8 cellular contexts compared by ENCODE assay signal in the genomic region with DNA sequence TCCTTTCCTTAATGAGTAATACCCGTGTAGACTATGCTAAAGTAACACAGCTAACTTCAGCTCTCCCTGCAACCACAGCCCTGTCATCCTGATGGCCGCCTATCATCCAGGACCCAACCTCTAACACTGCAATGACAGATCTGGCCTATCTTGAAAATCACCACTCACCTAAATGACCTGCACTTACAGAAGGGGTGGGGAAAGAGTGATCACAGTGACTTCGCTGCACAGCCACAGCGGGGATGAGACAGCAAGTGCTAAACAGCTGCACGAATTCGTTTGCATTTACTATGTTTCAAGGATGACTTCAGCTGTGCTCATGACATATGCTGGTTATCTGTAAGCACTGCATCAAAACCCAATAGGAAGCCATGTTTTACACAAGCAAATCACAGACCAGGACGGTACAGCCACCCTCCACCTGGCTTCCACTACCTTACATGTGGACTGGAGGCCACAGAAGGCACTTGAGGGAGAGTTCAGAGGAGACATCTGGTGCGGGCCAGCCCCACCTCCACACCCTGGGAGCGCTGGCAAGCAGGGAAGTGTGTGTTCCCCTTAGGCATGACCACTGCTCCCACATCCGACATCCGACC.
A peak's percentile ranks its signal among the peaks of the same experiment; 100 is the strongest.
DNase-seq lines count a peak whose midpoint lies in the region; ATAC-seq, FAIRE-seq and TF ChIP-seq lines count a peak whose summit lies in the region.

No MANE protein-coding gene starts in this region.

- TF ChIP-seq CTCF in mucosa of descending colon (IDR thresholded peaks at IDR 0.05) (no peak), kidney (IDR thresholded peaks at IDR 0.05; ENCODE audit: borderline replicate concordance, extremely low read depth, insufficient read depth) (no peak)

- DNase-seq in activated CD4-positive, alpha-beta T cell treated with anti-CD3 and anti-CD28 coated beads, Interleukin-2, amount 50 U/mL, for 48 hours: peak; percentile 40 to 61
- DNase-seq in mucosa of descending colon: no peak
- no peak for DNase-seq in kidney
- no peak for DNase-seq in effector CD4-positive, alpha-beta T cell

- H3K4me1 ChIP-seq in mucosa of descending colon (ENCODE audit: low read depth) (peaks cover 55% of the 10 kb centered on the region), kidney (ENCODE audit: control insufficient read depth in 1 of 2, insufficient read depth in 1 of 2, low read depth in 1 of 2, low read length in 2 of 2) (peaks cover 35 to 51% of the 10 kb centered on the region in 2 donors)

- no peak overlapping the region for H3K9ac ChIP-seq in kidney (ENCODE audit: low read length in 2 of 2)

- FAIRE-seq in kidney (lab: Jason Lieb, UNC): no peak

- H3K9me3 ChIP-seq in mucosa of descending colon: no peaks in the 10 kb centered on the region
- no peaks in the 10 kb centered on the region for H3K9me3 ChIP-seq in kidney (ENCODE audit: control insufficient read depth in 1 of 2, low read length in 2 of 2)

- H3K27ac ChIP-seq in kidney (ENCODE audit: low read depth in 2 of 2, low read length in 2 of 2): peak overlapping the region in 1 of 2 donors; percentile 9

- no peak overlapping the region for H3K4me3 ChIP-seq in mucosa of descending colon
- H3K4me3 ChIP-seq in kidney (ENCODE audit: low read length in 2 of 2): no peak overlapping the region

- ATAC-seq in GM18499 (IDR thresholded peaks at IDR 0.05; ENCODE audit: insufficient read depth, unreplicated experiment) (peak; percentile 34), HG02840 (IDR thresholded peaks at IDR 0.05; ENCODE audit: low FRiP score, unreplicated experiment) (peak; percentile 40), mucosa of descending colon (peak; percentile 3), GM21723 (IDR thresholded peaks at IDR 0.05; ENCODE audit: unreplicated experiment) (no peak), GM18861 (IDR thresholded peaks at IDR 0.05; ENCODE audit: unreplicated experiment) (no peak)

- intact Hi-C loops in mucosa of descending colon (cut with DNase I, micrococcal nuclease) (no loop called here), kidney (cut with DNase I) (no loop called here)

- H3K36me3 ChIP-seq in mucosa of descending colon (ENCODE audit: low read depth): peaks cover 4% of the 10 kb centered on the region
- peaks cover 0 to 7% of the 10 kb centered on the region in 2 donors for H3K36me3 ChIP-seq in kidney (ENCODE audit: control insufficient read depth in 1 of 2, insufficient read depth in 2 of 2, low read length in 2 of 2)

Comparison
In these comparisons a context has a peak if more than half of its experiments do, and no peak if none do; other contexts are left out.
1. ATAC-seq: peak in GM18499 (single experiment), HG02840 (single experiment) and mucosa of descending colon (single experiment); none in GM21723 (single experiment) and GM18861 (single experiment).
2. DNase-seq: peak in activated CD4-positive, alpha-beta T cell treated with anti-CD3 and anti-CD28 coated beads, Interleukin-2, amount 50 U/mL, for 48 hours (2 of 2); none in mucosa of descending colon (0 of 3), kidney (single experiment) and effector CD4-positive, alpha-beta T cell (single experiment).